8 cellular contexts compared by ENCODE assay signal in the genomic region with DNA sequence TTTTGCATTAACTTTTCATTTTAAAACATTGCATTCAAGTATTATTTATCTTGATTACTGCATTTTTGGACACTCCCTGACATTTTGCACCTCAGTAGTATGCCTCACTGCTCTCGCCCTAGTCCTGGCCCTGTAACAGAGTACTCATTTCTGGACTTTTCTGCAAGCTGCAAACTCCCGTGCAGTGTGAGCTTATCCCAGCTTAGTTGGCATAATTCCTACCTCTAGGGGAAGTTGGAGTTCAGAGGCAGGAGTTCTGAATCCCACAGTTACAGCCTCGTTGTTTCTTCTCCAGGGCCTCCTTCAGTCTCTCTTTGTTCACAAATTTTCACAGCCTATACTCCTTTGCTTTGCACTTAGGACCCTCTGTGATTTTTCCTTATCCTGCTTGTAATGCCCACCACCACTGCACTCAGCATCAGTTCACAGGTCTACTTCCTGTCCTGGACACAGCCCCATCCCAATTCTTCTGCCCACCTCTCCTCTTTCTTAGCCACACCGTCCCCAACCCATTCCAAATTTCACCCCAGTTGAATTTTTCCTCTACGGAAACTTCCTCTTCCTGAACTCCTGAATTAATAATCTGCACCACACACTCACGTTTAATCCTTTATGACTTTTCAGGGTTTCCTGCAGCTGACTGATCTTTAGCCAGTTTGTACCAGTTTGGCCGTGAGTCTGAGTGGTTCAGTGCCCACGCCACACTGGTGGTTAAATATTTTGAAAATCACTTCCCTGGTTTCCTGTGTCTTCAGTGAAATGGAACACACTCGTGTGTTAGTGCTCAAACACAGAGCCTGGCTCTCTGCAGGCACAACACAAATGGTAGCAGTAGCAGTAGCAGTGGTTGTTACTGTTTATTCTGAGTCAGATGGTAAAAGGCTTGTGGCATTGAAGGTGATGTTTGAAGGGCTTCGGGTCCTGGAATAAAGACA. TPM values are rescaled to one million over a fixed set of nuclear protein-coding genes. Genes with fewer than 3 reads are reported as not detected.
DNase-seq lines count a peak whose midpoint lies in the region; ATAC-seq lines count a peak whose summit lies in the region.

No MANE protein-coding gene starts in this region.

- H3K27ac ChIP-seq in KOPT-K1 (ENCODE audit: low read depth, low read length, poor library complexity, severe bottlenecking), result peak overlapping the region; percentile 12

- peak; percentile 34 for DNase-seq in CD1c-positive myeloid dendritic cell (ENCODE audit: extremely low spot score)
- DNase-seq in dermis blood vessel endothelial cell, result peak; percentile 33
- peak; percentile 11 for DNase-seq in midbrain (lab: John Stamatoyannopoulos, UW)
- DNase-seq in UCSD-AML1 (lab: John Stamatoyannopoulos, UW; ENCODE audit: unreplicated experiment), result no peak
- no peak for DNase-seq in occipital lobe (lab: John Stamatoyannopoulos, UW)
- DNase-seq in NCI-H1048 (lab: John Stamatoyannopoulos, UW), result no peak

- H3K9me3 ChIP-seq in KOPT-K1 (ENCODE audit: insufficient read depth, low read length, poor library complexity, severe bottlenecking), result no peaks in the 10 kb centered on the region

- no peak for ATAC-seq in HG03139 (IDR thresholded peaks at IDR 0.05; ENCODE audit: unreplicated experiment)

- H3K36me3 ChIP-seq in KOPT-K1 (ENCODE audit: insufficient read depth, low read length), result no peaks in the 10 kb centered on the region

RNA-seq across cellular contexts. Expression of gene CTSH, which starts 6.3 kb away (rescaled TPM):
- total RNA-seq in dermis blood vessel endothelial cell, result 25.0 and 50.2 TPM in 2 replicates
- total RNA-seq in occipital lobe, result 29.2 TPM

Comparison
In these comparisons a context has a peak if more than half of its experiments do, and no peak if none do; other contexts are left out.
1. DNase-seq: peak in CD1c-positive myeloid dendritic cell (single experiment), dermis blood vessel endothelial cell (single experiment) and midbrain (single experiment); none in UCSD-AML1 (single experiment), occipital lobe (single experiment) and NCI-H1048 (single experiment).